In genomic region chr19:41845051-41845590, GRCh38 we compare ENCODE assay signal across 34 cellular contexts. TPM values are rescaled to one million over a fixed set of nuclear protein-coding genes. Genes with fewer than 3 reads are reported as not detected.
"Had no signal": no experiment of that assay in that cellular context is flagged by ENCODE, and none has a peak within 500 bp of the region (broad histone marks: within the 10 kb centered on the region; RNA-seq: fewer than 3 reads in every experiment).

No MANE protein-coding gene starts in this region.

- DNase-seq: dermis blood vessel endothelial cell; effector memory CD4-positive, alpha-beta T cell; foreskin keratinocyte; heart right ventricle; hippocampal formation; kidney glomerular epithelial cell; left colon; left ventricle myocardium inferior; lower lobe of right lung; natural killer cell; occipital lobe; ovary; psoas muscle; right cardiac atrium; sigmoid colon; stimulated activated CD4-positive, alpha-beta T cell treated with anti-CD3 and anti-CD28 coated beads, Interleukin-2, amount 100 ng/mL, for 24 hours; stimulated activated CD4-positive, alpha-beta T cell treated with anti-CD3 and anti-CD28 coated beads, Interleukin-4, amount 100 ng/mL, for 24 hours; stimulated activated naive CD8-positive, alpha-beta T cell treated with anti-CD3 and anti-CD28 coated beads, Interleukin-15, Interleukin-2, amounts not matched to agents 100 U/mL and 50 U/mL, for 24 hours; substantia nigra had no signal

- H3K4me3 ChIP-seq: coronary artery, esophagus muscularis mucosa, gastroesophageal sphincter, heart right ventricle, left ventricle myocardium inferior, lower lobe of right lung, ovary, psoas muscle, sigmoid colon, thoracic aorta, tibial nerve had no signal

- H3K9me3 ChIP-seq: esophagus muscularis mucosa, gastroesophageal sphincter, heart right ventricle, left ventricle myocardium inferior, lower lobe of right lung, ovary, psoas muscle, thoracic aorta, tibial nerve had no signal

- H3K27me3 ChIP-seq: ovary had no signal

- FAIRE-seq: endothelial cell of umbilical vein, islet of Langerhans had no signal

- H3K36me3 ChIP-seq: esophagus muscularis mucosa, gastroesophageal sphincter, heart right ventricle, left ventricle myocardium inferior, lower lobe of right lung, ovary, sigmoid colon, thoracic aorta, tibial nerve had no signal

- H3K4me1 ChIP-seq: esophagus muscularis mucosa, foreskin keratinocyte, gastroesophageal sphincter, heart right ventricle, left ventricle myocardium inferior, lower lobe of right lung, psoas muscle, sigmoid colon, tibial nerve had no signal

- H3K27ac ChIP-seq: coronary artery, esophagus muscularis mucosa, foreskin keratinocyte, gastroesophageal sphincter, heart right ventricle, left ventricle myocardium inferior, lower lobe of right lung, ovary, psoas muscle, sigmoid colon, thoracic aorta, tibial nerve had no signal

- ATAC-seq: foreskin keratinocyte; gastroesophageal sphincter; heart right ventricle; left colon; lower lobe of right lung; natural killer cell; psoas muscle; right cardiac atrium; stimulated activated effector memory CD8-positive, alpha-beta T cell treated with anti-CD3 and anti-CD28 coated beads, Interleukin-12 subunit alpha, Interleukin-12 subunit beta, amount 100 ng/mL, for 72 hours; stimulated activated naive CD8-positive, alpha-beta T cell treated with anti-CD3 and anti-CD28 coated beads, Interleukin-15, Interleukin-2, amounts not matched to agents 100 U/mL and 50 U/mL, for 24 hours had no signal

RNA-seq across cellular contexts. Expression of gene DMRTC2, which starts 0.3 kb away (rescaled TPM):
- total RNA-seq: dermis blood vessel endothelial cell, endothelial cell of umbilical vein, epithelial cell of proximal tubule, esophagus muscularis mucosa, fibroblast of lung, foreskin keratinocyte, gastroesophageal sphincter, heart right ventricle, left colon, left ventricle myocardium inferior, lower lobe of right lung, mononuclear cell, natural killer cell, occipital lobe, ovary, psoas muscle, renal cortical epithelial cell, right cardiac atrium, sigmoid colon, skeletal muscle tissue, thoracic aorta, tibial nerve, ureter had no signal
- polyA plus RNA-seq: endothelial cell of umbilical vein, fibroblast of lung, foreskin keratinocyte, heart right ventricle, neural cell, psoas muscle, right cardiac atrium, sigmoid colon had no signal

RNA-seq across cellular contexts. Expression of gene LYPD4, which starts 0.6 kb away (rescaled TPM):
- total RNA-seq: dermis blood vessel endothelial cell, endothelial cell of umbilical vein, epithelial cell of proximal tubule, esophagus muscularis mucosa, fibroblast of lung, foreskin keratinocyte, gastroesophageal sphincter, heart right ventricle, left colon, left ventricle myocardium inferior, lower lobe of right lung, mononuclear cell, natural killer cell, occipital lobe, ovary, psoas muscle, renal cortical epithelial cell, right cardiac atrium, sigmoid colon, skeletal muscle tissue, thoracic aorta, tibial nerve, ureter had no signal
- polyA plus RNA-seq: endothelial cell of umbilical vein, fibroblast of lung, foreskin keratinocyte, heart right ventricle, neural cell, ovary, psoas muscle, right cardiac atrium had no signal

RNA-seq across cellular contexts. Expression of gene CD79A, which starts 32.0 kb away (rescaled TPM):
- total RNA-seq: endothelial cell of umbilical vein, epithelial cell of proximal tubule, left ventricle myocardium inferior, occipital lobe, sigmoid colon, thoracic aorta, tibial nerve had no signal
- polyA plus RNA-seq: neural cell had no signal
